Comparison of ENCODE assay signal across 27 cellular contexts in the genomic region with DNA sequence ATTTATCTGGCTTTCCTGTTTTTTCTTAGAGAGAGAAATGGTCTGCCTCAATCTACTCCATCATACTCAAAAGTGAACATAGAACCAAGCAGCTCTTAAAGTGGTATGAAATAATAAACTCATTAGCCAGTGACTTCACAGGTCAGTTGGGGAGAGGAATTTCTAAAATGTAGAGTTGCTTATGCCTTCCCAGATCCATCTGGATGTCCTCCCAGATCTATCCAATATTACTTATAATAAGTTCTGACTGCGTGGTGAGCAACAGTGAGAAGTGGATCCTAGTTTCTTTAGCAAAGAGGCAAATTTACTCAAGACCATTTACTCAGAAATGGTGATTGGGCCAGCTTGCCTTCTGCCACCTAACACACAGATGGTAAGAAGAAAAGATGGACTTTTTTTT.
"Had no signal": no experiment of that assay in that cellular context is flagged by ENCODE, and none has a peak within 500 bp of the region (broad histone marks: within the 10 kb centered on the region; RNA-seq: fewer than 3 reads in every experiment).

No MANE protein-coding gene starts in this region.

- H3K9me3 Mint-ChIP-seq: nephron progenitor cell; stimulated activated naive B cell treated with anti-CD40 and anti-IgM and Interleukin-4, amounts not matched to agents 10 μg/mL and 1 μg/mL and 100 μg/mL, for 72 hours had no signal

- ATAC-seq: natural killer cell treated with Interleukin-12 subunit alpha and Interleukin-12 subunit beta and Interleukin-15 and Interleukin-18, amount 100 ng/mL, for 72 hours; pancreas; right cardiac atrium; right lobe of liver; stimulated activated effector memory CD8-positive, alpha-beta T cell treated with anti-CD3 and anti-CD28 coated beads, Interleukin-12 subunit alpha, Interleukin-12 subunit beta, amount 100 ng/mL, for 72 hours; stimulated activated naive B cell treated with anti-CD40 and anti-IgM and Interleukin-4, amounts not matched to agents 10 μg/mL and 1 μg/mL and 100 μg/mL, for 72 hours had no signal

- DNase-seq: nephron progenitor cell; nucleus accumbens; pancreas; right cardiac atrium; right lobe of liver; sigmoid colon; small intestine; stimulated activated CD4-positive, alpha-beta T cell treated with anti-CD3 and anti-CD28 coated beads, Interleukin-15, amount 100 ng/mL, for 24 hours; stimulated activated CD4-positive, alpha-beta T cell treated with anti-CD3 and anti-CD28 coated beads, Interleukin-2, amount 100 ng/mL, for 24 hours; stimulated activated CD4-positive, alpha-beta T cell treated with anti-CD3 and anti-CD28 coated beads, Interleukin-2, amount 100 ng/mL, for 48 hours; stimulated activated CD4-positive, alpha-beta T cell treated with anti-CD3 and anti-CD28 coated beads, Interleukin-4, amount 100 ng/mL, for 24 hours; stimulated activated naive B cell treated with anti-CD40 and anti-IgM and Interleukin-4, amounts not matched to agents 10 μg/mL and 1 μg/mL and 100 μg/mL, for 72 hours; stimulated activated naive CD4-positive, alpha-beta T cell treated with Interleukin-2 at 50 U/mL for 16 hours; stomach; thyroid gland; trophoblast cell; upper lobe of left lung had no signal

- H3K4me3 Mint-ChIP-seq: natural killer cell treated with Interleukin-12 subunit alpha and Interleukin-12 subunit beta and Interleukin-15 and Interleukin-18, amount 100 ng/mL, for 72 hours; nephron progenitor cell; neural crest cell; stimulated activated effector memory CD8-positive, alpha-beta T cell treated with anti-CD3 and anti-CD28 coated beads, Interleukin-12 subunit alpha, Interleukin-12 subunit beta, amount 100 ng/mL, for 72 hours; stimulated activated naive B cell treated with anti-CD40 and anti-IgM and Interleukin-4, amounts not matched to agents 10 μg/mL and 1 μg/mL and 100 μg/mL, for 72 hours; stimulated activated naive CD8-positive, alpha-beta T cell treated with anti-CD3 and anti-CD28 coated beads, Interleukin-15, Interleukin-2, amounts not matched to agents 100 ng/mL and 50 ng/mL, for 24 hours had no signal

- H3K27me3 ChIP-seq: neutrophil, pancreas, right lobe of liver, sigmoid colon, stomach, thyroid gland, tibial nerve, upper lobe of left lung, vagina had no signal

- H3K36me3 ChIP-seq: neutrophil, pancreas, prostate gland, right lobe of liver, sigmoid colon, stomach, thoracic aorta, thyroid gland, tibial nerve, upper lobe of left lung, vagina had no signal

- FAIRE-seq: pancreas, small intestine, urothelium cell line had no signal

- H3K27ac Mint-ChIP-seq: natural killer cell treated with Interleukin-12 subunit alpha and Interleukin-12 subunit beta and Interleukin-15 and Interleukin-18, amount 100 ng/mL, for 72 hours; nephron progenitor cell; stimulated activated effector memory CD8-positive, alpha-beta T cell treated with anti-CD3 and anti-CD28 coated beads, Interleukin-12 subunit alpha, Interleukin-12 subunit beta, amount 100 ng/mL, for 72 hours; stimulated activated naive B cell treated with anti-CD40 and anti-IgM and Interleukin-4, amounts not matched to agents 10 μg/mL and 1 μg/mL and 100 μg/mL, for 72 hours; stimulated activated naive CD8-positive, alpha-beta T cell treated with anti-CD3 and anti-CD28 coated beads, Interleukin-15, Interleukin-2, amounts not matched to agents 100 ng/mL and 50 ng/mL, for 24 hours had no signal

- H3K4me1 ChIP-seq: pancreas, prostate gland, right lobe of liver, stomach, thyroid gland, tibial nerve, upper lobe of left lung, vagina had no signal

- H3K36me3 Mint-ChIP-seq: natural killer cell treated with Interleukin-12 subunit alpha and Interleukin-12 subunit beta and Interleukin-15 and Interleukin-18, amount 100 ng/mL, for 72 hours; stimulated activated effector memory CD8-positive, alpha-beta T cell treated with anti-CD3 and anti-CD28 coated beads, Interleukin-12 subunit alpha, Interleukin-12 subunit beta, amount 100 ng/mL, for 72 hours; stimulated activated naive B cell treated with anti-CD40 and anti-IgM and Interleukin-4, amounts not matched to agents 10 μg/mL and 1 μg/mL and 100 μg/mL, for 72 hours had no signal

- H3K27me3 Mint-ChIP-seq: natural killer cell treated with Interleukin-12 subunit alpha and Interleukin-12 subunit beta and Interleukin-15 and Interleukin-18, amount 100 ng/mL, for 72 hours; stimulated activated naive B cell treated with anti-CD40 and anti-IgM and Interleukin-4, amounts not matched to agents 10 μg/mL and 1 μg/mL and 100 μg/mL, for 72 hours; stimulated activated naive CD8-positive, alpha-beta T cell treated with anti-CD3 and anti-CD28 coated beads, Interleukin-15, Interleukin-2, amounts not matched to agents 100 ng/mL and 50 ng/mL, for 24 hours had no signal

- H3K27ac ChIP-seq: neutrophil, pancreas, prostate gland, right lobe of liver, sigmoid colon, stomach, thoracic aorta, thyroid gland, tibial nerve, upper lobe of left lung, vagina had no signal

- H3K4me3 ChIP-seq: pancreas, prostate gland, right lobe of liver, sigmoid colon, stomach, thoracic aorta, thyroid gland, tibial nerve, upper lobe of left lung, vagina had no signal

- H3K4me1 Mint-ChIP-seq: nephron progenitor cell; neural crest cell; stimulated activated effector memory CD8-positive, alpha-beta T cell treated with anti-CD3 and anti-CD28 coated beads, Interleukin-12 subunit alpha, Interleukin-12 subunit beta, amount 100 ng/mL, for 72 hours; stimulated activated naive B cell treated with anti-CD40 and anti-IgM and Interleukin-4, amounts not matched to agents 10 μg/mL and 1 μg/mL and 100 μg/mL, for 72 hours had no signal

- H3K9me3 ChIP-seq: neutrophil, pancreas, prostate gland, right lobe of liver, stomach, thyroid gland, tibial nerve, upper lobe of left lung, vagina had no signal
